9 cellular contexts compared by ENCODE assay signal in genomic region chr4:76989391-76990061, GRCh38. TPM values are rescaled to one million over a fixed set of nuclear protein-coding genes. Genes with fewer than 3 reads are reported as not detected.
DNase-seq lines count a peak whose midpoint lies in the region; ATAC-seq and TF ChIP-seq lines count a peak whose summit lies in the region.
"Had no signal": no experiment of that assay in that cellular context is flagged by ENCODE, and none has a peak within 500 bp of the region (broad histone marks: within the 10 kb centered on the region; RNA-seq: fewer than 3 reads in every experiment).

No MANE protein-coding gene starts in this region.

- H3K27me3 ChIP-seq in Loucy (ENCODE audit: insufficient read depth, low read length, poor library complexity, severe bottlenecking): no peaks in the 10 kb centered on the region

- peaks cover 66% of the 10 kb centered on the region for H3K79me2 ChIP-seq in Loucy (ENCODE audit: insufficient read depth, low read length)

- peaks cover 3% of the 10 kb centered on the region; the same call in 1 of the 2 replicates for H3K36me3 ChIP-seq in Loucy (ENCODE audit: insufficient read depth, low read length)

- no peaks in the 10 kb centered on the region for H3K9me2 ChIP-seq in Loucy (replicated peaks; ENCODE audit: low read depth, low read length)

- H3K9me3 ChIP-seq in Loucy (ENCODE audit: insufficient read depth, low read depth, low read length): no peaks in the 10 kb centered on the region

- H3K4me3 ChIP-seq in Loucy (ENCODE audit: low read length, poor library complexity, severe bottlenecking): peak overlapping the region; percentile 72

- no peaks in the 10 kb centered on the region for H3F3A ChIP-seq in Loucy (ENCODE audit: low read depth)

- ATAC-seq in GM18502 (IDR thresholded peaks at IDR 0.05; ENCODE audit: poor library complexity, unreplicated experiment) (no peak), HG03565 (IDR thresholded peaks at IDR 0.05; ENCODE audit: unreplicated experiment) (no peak)

- DNase-seq in activated CD8-positive, alpha-beta memory T cell treated with anti-CD3 and anti-CD28 coated beads, Interleukin-2, amount 50 U/mL, for 1 hour (ENCODE audit: extremely low read depth): peak; percentile 49
- DNase-seq in effector CD8-positive, alpha-beta T cell (lab: John Stamatoyannopoulos, UW): peak; percentile 45
- DNase-seq in stimulated activated CD8-positive, alpha-beta memory T cell treated with anti-CD3 and anti-CD28 coated beads, Interleukin-12 subunit alpha, Interleukin-12 subunit beta, amount 100 ng/mL, for 24 hours (ENCODE audit: extremely low read depth): peak; percentile 12
- DNase-seq in GM19240 (ENCODE audit: insufficient read length, low spot score) (no peak), occipital lobe (lab: John Stamatoyannopoulos, UW) (no peak)
- DNase-seq: NCI-H187 had no signal

- H3K4me2 ChIP-seq in Loucy (ENCODE audit: low read depth, low read length, poor library complexity, severe bottlenecking): peak overlapping the region; percentile 91

- no peak for TF ChIP-seq CTCF in Loucy (conservative IDR thresholded peaks at IDR 0.05; ENCODE audit: low read length)

- no peaks in the 10 kb centered on the region for H4K20me1 ChIP-seq in Loucy (ENCODE audit: insufficient read depth, low read length, poor library complexity, severe bottlenecking)

- H2AFZ ChIP-seq in Loucy (ENCODE audit: low read length): no peak overlapping the region

- peaks cover 71% of the 10 kb centered on the region for H3K4me1 ChIP-seq in Loucy (ENCODE audit: insufficient read depth, low read length, poor library complexity, severe bottlenecking)

- peak overlapping the region; percentile 54 for H3K9ac ChIP-seq in Loucy (ENCODE audit: low read depth, low read length, poor library complexity, severe bottlenecking)

RNA-seq across cellular contexts. Expression of gene SEPTIN11, which starts 40.0 kb away (rescaled TPM):
- total RNA-seq in occipital lobe: 244 TPM

Comparison
In these comparisons a context has a peak if more than half of its experiments do, and no peak if none do; other contexts are left out.
1. DNase-seq: peak in activated CD8-positive, alpha-beta memory T cell treated with anti-CD3 and anti-CD28 coated beads, Interleukin-2, amount 50 U/mL, for 1 hour (single experiment), effector CD8-positive, alpha-beta T cell (single experiment) and stimulated activated CD8-positive, alpha-beta memory T cell treated with anti-CD3 and anti-CD28 coated beads, Interleukin-12 subunit alpha, Interleukin-12 subunit beta, amount 100 ng/mL, for 24 hours (single experiment); none in GM19240 (single experiment) and occipital lobe (single experiment).